In the genomic region with DNA sequence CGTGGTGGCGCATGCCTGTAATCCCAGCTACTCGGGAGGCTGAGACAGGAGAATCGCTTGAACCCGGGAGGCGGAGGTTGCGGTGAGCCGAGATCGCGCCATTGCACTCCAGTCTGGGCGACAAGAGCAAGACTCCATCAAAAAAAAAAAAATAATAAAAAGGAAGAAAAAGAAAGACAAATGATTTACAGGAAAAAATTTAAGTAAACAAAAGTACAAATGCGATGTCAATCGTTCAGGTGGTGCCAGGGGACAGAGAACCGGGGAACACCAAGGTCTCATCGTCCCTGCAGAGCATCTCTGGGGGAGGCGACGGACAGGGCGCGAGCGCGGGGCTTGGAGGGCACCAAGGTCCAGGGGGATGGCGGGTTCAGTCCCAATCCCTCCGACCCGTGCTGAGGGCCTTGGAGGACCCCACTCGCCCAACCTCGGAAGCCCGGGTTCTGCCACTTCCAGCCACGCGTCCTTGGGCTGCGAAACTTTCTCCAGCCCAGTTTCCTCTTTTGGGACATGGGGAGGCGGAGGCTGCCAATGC, we compare ENCODE assay signal across 8 cellular contexts. TPM values are rescaled to one million over a fixed set of nuclear protein-coding genes. Genes with fewer than 3 reads are reported as not detected.
A peak's percentile ranks its signal among the peaks of the same experiment; 100 is the strongest.
DNase-seq lines count a peak whose midpoint lies in the region; ATAC-seq and TF ChIP-seq lines count a peak whose summit lies in the region.

No MANE protein-coding gene starts in this region.

- in situ Hi-C loops in GM23248 (cut with MboI): no loop called here

- H3K4me3 ChIP-seq in BJ (ENCODE audit: low read depth, low read length) (peak overlapping the region; percentile 58), GM23248 (peak overlapping the region; percentile 97), sigmoid colon (peak overlapping the region; percentile 71 to 99 (median 86))

- H3K9me3 ChIP-seq in GM23248 (ENCODE audit: low read depth) (no peaks in the 10 kb centered on the region), sigmoid colon (no peaks in the 10 kb centered on the region)

- peaks cover 29% of the 10 kb centered on the region for H3F3A ChIP-seq in GM23248 (ENCODE audit: insufficient read depth)

- POLR2A ChIA-PET in BJ (lab: Charles Lee): interaction anchor here (1.1 kb wide), 1 partner anchor 50 kb away, joined by 3 read pairs; a partner anchor contains a TSS

- CTCF ChIA-PET in BJ (lab: Yijun Ruan, JAX): interaction anchor here (1.1 to 1.2 kb wide), 3 partner anchors 9 to 126 kb away, joined by 3 to 5 read pairs (median 4); no protein-coding TSS in a partner anchor

- peaks cover 8% of the 10 kb centered on the region for H3K36me3 ChIP-seq in BJ (ENCODE audit: control insufficient read depth, insufficient read depth, low read length)
- peaks cover 22% of the 10 kb centered on the region; the same call in 1 of the 2 replicates for H3K36me3 ChIP-seq in GM23248 (ENCODE audit: low read depth)
- peaks cover 4 to 26% (median 19%) of the 10 kb centered on the region in 4 donors for H3K36me3 ChIP-seq in sigmoid colon

- H3K27me3 ChIP-seq in BJ (ENCODE audit: control insufficient read depth, insufficient read depth, low read length): no peaks in the 10 kb centered on the region
- no peaks in the 10 kb centered on the region for H3K27me3 ChIP-seq in GM23248 (replicated peaks; ENCODE audit: insufficient read depth)
- H3K27me3 ChIP-seq in sigmoid colon: no peaks in the 10 kb centered on the region

- H2AFZ ChIP-seq in GM23248: peak overlapping the region; percentile 83

- peak overlapping the region; percentile 81 for H3K4me2 ChIP-seq in GM23248 (ENCODE audit: unreplicated experiment)

- ATAC-seq in Right ventricle myocardium superior (ENCODE audit: poor library complexity) (peak; percentile 6), GM19328 (IDR thresholded peaks at IDR 0.05; ENCODE audit: unreplicated experiment) (no peak), HG02798 (IDR thresholded peaks at IDR 0.05; ENCODE audit: poor library complexity, unreplicated experiment) (no peak)

- peaks cover 25% of the 10 kb centered on the region for H4K20me1 ChIP-seq in GM23248 (ENCODE audit: insufficient read depth)

- intact Hi-C loops in Right ventricle myocardium superior (cut with DNase I) (no loop called here), sigmoid colon (cut with DNase I) (loop anchor here (2.0 to 10.0 kb wide), 2 partner anchors 29 to 1351 kb away; a partner anchor contains a TSS)

- peaks cover 43% of the 10 kb centered on the region for H3K79me2 ChIP-seq in GM23248 (ENCODE audit: insufficient read depth)

- DNase-seq in BJ (ENCODE audit: low read depth): no peak
- no peak for DNase-seq in GM23248
- DNase-seq in Right ventricle myocardium superior: no peak
- no peak for DNase-seq in sigmoid colon
- DNase-seq in NCI-H146 treated with DMSO at 0.1 percent for 48 hours (lab: John Stamatoyannopoulos, UW; ENCODE audit: unreplicated experiment): no peak

- no peak for TF ChIP-seq POLR2A in sigmoid colon (IDR thresholded peaks at IDR 0.05)

- 30 to 48% methylated on average over 16 to 31 of the region's 31 CpGs for WGBS in GM23248 (ENCODE audit: low coverage in 1 of 2, low lambda C conversion rate in 2 of 2, missing lambda C conversion rate in 2 of 2), 2 experiments
- 13 to 25% methylated on average over 31 of the region's 31 CpGs for WGBS in sigmoid colon, 2 donors

- H3K4me1 ChIP-seq in GM23248 (ENCODE audit: insufficient read depth) (peaks cover 16% of the 10 kb centered on the region; the same call in 1 of the 2 replicates), sigmoid colon (peaks cover 0 to 28% (median 22%) of the 10 kb centered on the region in 4 donors)

- TF ChIP-seq CTCF in BJ (IDR thresholded peaks at IDR 0.05; ENCODE audit: insufficient read depth, low read depth, low read length): no peak
- no peak for TF ChIP-seq CTCF in VCaP (conservative IDR thresholded peaks at IDR 0.05)
- TF ChIP-seq CTCF in sigmoid colon (IDR thresholded peaks at IDR 0.05): no peak

- H3K9ac ChIP-seq in GM23248: peak overlapping the region; percentile 95

- no peak for TF ChIP-seq EP300 in sigmoid colon (IDR thresholded peaks at IDR 0.05)

- H3K27ac ChIP-seq in GM23248 (peak overlapping the region; percentile 86), VCaP (peak overlapping the region; percentile 88), sigmoid colon (peak overlapping the region; percentile 93 to 97 (median 96))

- H3K9me2 ChIP-seq in GM23248 (ENCODE audit: insufficient read depth): no peaks in the 10 kb centered on the region

RNA-seq across cellular contexts. Expression of a gene that starts 0.6 kb away (rescaled TPM):
- polyA plus RNA-seq in BJ (2011; rRNA removed) (59.3 and 80.3 TPM in 2 replicates), GM23248 (2016; fragmentation: Nextera tagmentation; extraction: Ambion mirVana) (111 and 117 TPM in 2 replicates), sigmoid colon (100 to 1,000 TPM; 212 to 227 (median 219) TPM)
- 19.9 and 28.9 TPM in 2 replicates for polyA minus RNA-seq in BJ (2011; rRNA and poly(A)+ RNA removed)
- total RNA-seq in GM23248 (2014; rRNA removed; shearing (Covaris generic)): 47.6 and 53.4 TPM in 2 replicates
- total RNA-seq in Right ventricle myocardium superior (83.4 TPM), sigmoid colon (100 to 1,000 TPM in 1 of 4 donors, 10 to 100 TPM in 3; 77.8 to 101 (median 83.0) TPM)

RNA-seq across cellular contexts. Expression of a gene that starts 16.6 kb away (rescaled TPM):
- polyA plus RNA-seq in BJ (2011; rRNA removed) (not detected in 2 replicates), GM23248 (2016; fragmentation: Nextera tagmentation; extraction: Ambion mirVana) (not detected in 2 replicates), sigmoid colon (under 1 TPM in 1 of 3 donors, not detected in 2; 0.01 TPM)
- polyA minus RNA-seq in BJ (2011; rRNA and poly(A)+ RNA removed): not detected in 2 replicates
- not detected in 2 replicates for total RNA-seq in GM23248 (2014; rRNA removed; shearing (Covaris generic))
- total RNA-seq in Right ventricle myocardium superior (not detected), sigmoid colon (not detected)

RNA-seq across cellular contexts. Expression of a gene that starts 28.9 kb away (rescaled TPM):
- polyA plus RNA-seq in BJ (2011; rRNA removed) (34.3 and 48.5 TPM in 2 replicates), GM23248 (2016; fragmentation: Nextera tagmentation; extraction: Ambion mirVana) (18.4 and 22.9 TPM in 2 replicates), sigmoid colon (100 to 1,000 TPM in 1 of 3 donors, 10 to 100 TPM in 2; 46.2 to 121 (median 47.6) TPM)
- polyA minus RNA-seq in BJ (2011; rRNA and poly(A)+ RNA removed): 42.6 and 56.9 TPM in 2 replicates
- 12.1 and 28.9 TPM in 2 replicates for total RNA-seq in GM23248 (2014; rRNA removed; shearing (Covaris generic))
- total RNA-seq in Right ventricle myocardium superior (34.4 TPM), sigmoid colon (10 to 100 TPM; 26.0 to 66.5 (median 41.6) TPM)

RNA-seq across cellular contexts. Expression of a gene that starts 50.1 kb away (rescaled TPM):
- polyA plus RNA-seq in BJ (2011; rRNA removed) (101 and 131 TPM in 2 replicates), GM23248 (2016; fragmentation: Nextera tagmentation; extraction: Ambion mirVana) (232 and 237 TPM in 2 replicates), sigmoid colon (100 to 1,000 TPM; 131 to 177 (median 156) TPM)
- polyA minus RNA-seq in BJ (2011; rRNA and poly(A)+ RNA removed): 28.0 and 35.3 TPM in 2 replicates
- total RNA-seq in GM23248 (2014; rRNA removed; shearing (Covaris generic)): 203 and 221 TPM in 2 replicates
- total RNA-seq in Right ventricle myocardium superior (75.7 TPM), sigmoid colon (100 to 1,000 TPM in 3 of 4 donors, 10 to 100 TPM in 1; 77.8 to 231 (median 185) TPM)
